8 cellular contexts compared by ENCODE assay signal in genomic region chr11:44065851-44066731, GRCh38. TPM values are rescaled to one million over a fixed set of nuclear protein-coding genes. Genes with fewer than 3 reads are reported as not detected.
DNase-seq lines count a peak whose midpoint lies in the region; ATAC-seq, FAIRE-seq and TF ChIP-seq lines count a peak whose summit lies in the region.

ACCS (plus strand) TSS chr11:44066270; CDS start chr11:44067628, 1,358 bp downstream.

- DNase-seq in GM18507 (ENCODE audit: extremely low spot score, insufficient read length, low read depth): peak; percentile 82
- peak; percentile 89 to 93 for DNase-seq in NCI-H2081 (lab: John Stamatoyannopoulos, UW)
- peak; percentile 87 to 92 for DNase-seq in breast epithelium (ENCODE audit: low spot score in 2 of 2)
- no peak for DNase-seq in WERI-Rb-1

- H3K4me1 ChIP-seq in breast epithelium (no peaks in the 10 kb centered on the region), iPS-20b (ENCODE audit: insufficient read depth, low read length) (peaks cover 25% of the 10 kb centered on the region; the same call in 1 of the 2 replicates)

- no peak for TF ChIP-seq POLR2A in breast epithelium (IDR thresholded peaks at IDR 0.05)

- TF ChIP-seq CTCF in VCaP (conservative IDR thresholded peaks at IDR 0.05) (peak; percentile 82), breast epithelium (IDR thresholded peaks at IDR 0.05) (peak; percentile 62 to 80 (median 72)), WERI-Rb-1 (IDR thresholded peaks at IDR 0.05; ENCODE audit: low read depth, low read length) (no peak)

- H3K9me3 ChIP-seq in breast epithelium: no peaks in the 10 kb centered on the region
- H3K9me3 ChIP-seq in iPS-20b (ENCODE audit: insufficient read depth, low read depth, low read length): no peaks in the 10 kb centered on the region
- no peaks in the 10 kb centered on the region for H3K9me3 ChIP-seq in WERI-Rb-1 (ENCODE audit: severe bottlenecking)

- intact Hi-C loops in breast epithelium (cut with DNase I; ENCODE audit: low total_unique reads): no loop called here

- H3K4me3 ChIP-seq in breast epithelium: peak within 1 kb of the TSS; percentile 60 to 90 (median 72)
- peak within 1 kb of the TSS; percentile 88 for H3K4me3 ChIP-seq in iPS-20b (ENCODE audit: low read length)
- peak within 1 kb of the TSS; percentile 56 to 87 (median 75) for H3K4me3 ChIP-seq in skin epidermis
- no peak within 1 kb of the TSS for H3K4me3 ChIP-seq in WERI-Rb-1 (ENCODE audit: low read depth, low read length)

- peak within 1 kb of the TSS; percentile 77 for H3K27ac ChIP-seq in VCaP
- H3K27ac ChIP-seq in breast epithelium: peak within 1 kb of the TSS; percentile 88 to 95
- peak within 1 kb of the TSS; percentile 63 for H3K27ac ChIP-seq in iPS-20b (ENCODE audit: low read length)
- peak within 1 kb of the TSS; percentile 58 to 98 (median 91) for H3K27ac ChIP-seq in skin epidermis
- no peak within 1 kb of the TSS for H3K27ac ChIP-seq in WERI-Rb-1

- FAIRE-seq in GM18507 (lab: Jason Lieb, UNC): peak; percentile 94

- H3K36me3 ChIP-seq in breast epithelium (no peaks in the 10 kb centered on the region), iPS-20b (ENCODE audit: insufficient read depth, low read depth, low read length) (no peaks in the 10 kb centered on the region), WERI-Rb-1 (no peaks in the 10 kb centered on the region)

- H3K9ac ChIP-seq in iPS-20b (ENCODE audit: low read depth, low read length): peak within 1 kb of the TSS; percentile 93

- peak; percentile 97 for ATAC-seq in HG02943 (IDR thresholded peaks at IDR 0.05; ENCODE audit: low read depth, unreplicated experiment)

- H3K27me3 ChIP-seq in breast epithelium (no peaks in the 10 kb centered on the region), iPS-20b (ENCODE audit: insufficient read depth, low read length) (peaks cover 12% of the 10 kb centered on the region; the same call in 1 of the 2 replicates), WERI-Rb-1 (ENCODE audit: insufficient read depth, low read depth, severe bottlenecking) (no peaks in the 10 kb centered on the region)

RNA-seq across cellular contexts. Expression of gene ACCS, which starts in this region (rescaled TPM):
- total RNA-seq in breast epithelium: 10 to 100 TPM; 21.0 to 35.0 (median 23.0) TPM
